In genomic region chr9:92392690-92393089, GRCh38 we compare ENCODE assay signal across 16 cellular contexts. TPM values are rescaled to one million over a fixed set of nuclear protein-coding genes. Genes with fewer than 3 reads are reported as not detected.
"Had no signal": no experiment of that assay in that cellular context is flagged by ENCODE, and none has a peak within 500 bp of the region (broad histone marks: within the 10 kb centered on the region; RNA-seq: fewer than 3 reads in every experiment).

No MANE protein-coding gene starts in this region.

- H3K36me3 ChIP-seq: prostate gland, upper lobe of left lung had no signal

- H3K27me3 ChIP-seq: upper lobe of left lung had no signal

- DNase-seq: activated CD4-positive, alpha-beta T cell treated with anti-CD3 and anti-CD28 coated beads for 48 hours; activated naive CD4-positive, alpha-beta T cell treated with Interleukin-2 at 50 U/mL for 16 hours; caudate nucleus; effector memory CD8-positive, alpha-beta T cell; glutamatergic neuron; immature natural killer cell; nucleus accumbens; stimulated activated CD4-positive, alpha-beta T cell treated with anti-CD3 and anti-CD28 coated beads, Interleukin-12 subunit alpha, Interleukin-12 subunit beta, amount 100 ng/mL, for 4 hours; stimulated activated CD4-positive, alpha-beta T cell treated with anti-CD3 and anti-CD28 coated beads, Interleukin-2, amount 100 ng/mL, for 48 hours; stimulated activated naive CD4-positive, alpha-beta T cell treated with Interleukin-2 at 50 U/mL for 16 hours; T-helper 9 cell; upper lobe of left lung had no signal

- H3K9me3 ChIP-seq: prostate gland, upper lobe of left lung had no signal

- H3K4me1 ChIP-seq: prostate gland had no signal

- H3K4me3 ChIP-seq: prostate gland, upper lobe of left lung had no signal

- ATAC-seq: effector memory CD8-positive, alpha-beta T cell; natural killer cell treated with Interleukin-12 subunit alpha and Interleukin-12 subunit beta and Interleukin-15 and Interleukin-18, amount 100 ng/mL, for 72 hours; sciatic nerve had no signal

- H3K27ac ChIP-seq: upper lobe of left lung had no signal

RNA-seq across cellular contexts. Expression of gene OGN, which starts 11.7 kb away (rescaled TPM):
- total RNA-seq: epithelial cell of proximal tubule; natural killer cell treated with Interleukin-12 subunit alpha and Interleukin-12 subunit beta and Interleukin-15 and Interleukin-18, amount 100 ng/mL, for 72 hours had no signal

RNA-seq across cellular contexts. Expression of gene OMD, which starts 31.6 kb away (rescaled TPM):
- total RNA-seq: epithelial cell of proximal tubule; natural killer cell treated with Interleukin-12 subunit alpha and Interleukin-12 subunit beta and Interleukin-15 and Interleukin-18, amount 100 ng/mL, for 72 hours had no signal
